8 cellular contexts compared by ENCODE assay signal in the genomic region with DNA sequence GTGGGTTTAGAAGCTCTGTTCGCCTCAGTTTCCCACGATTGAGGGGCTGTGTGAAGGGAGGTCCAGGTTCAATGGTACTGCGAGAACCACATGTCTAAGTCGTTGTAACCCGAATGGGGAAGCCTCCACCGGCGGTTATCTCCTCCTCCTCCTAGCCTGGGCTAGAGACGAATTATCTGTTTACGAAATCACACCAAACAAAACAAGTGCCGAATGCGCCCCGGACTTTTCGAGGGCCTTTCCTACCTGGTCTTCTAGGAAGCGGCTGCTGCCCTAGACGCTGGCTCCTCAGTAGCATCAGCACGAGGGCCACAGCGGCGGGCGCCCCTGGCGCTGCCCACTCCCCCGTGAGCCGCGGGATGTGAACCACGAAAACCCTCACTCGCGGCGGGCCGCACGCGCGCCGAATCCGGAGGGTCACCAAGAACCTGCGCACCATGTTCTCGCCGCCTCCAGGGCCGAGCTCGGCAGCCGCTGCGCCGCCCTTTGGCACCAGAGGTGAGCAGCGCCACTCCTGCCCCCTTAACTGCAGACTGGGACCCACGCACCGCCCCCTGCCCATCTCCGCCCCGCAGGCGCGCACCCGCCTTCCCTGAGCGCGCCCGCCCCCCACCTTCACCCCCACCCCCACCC. TPM values are rescaled to one million over a fixed set of nuclear protein-coding genes. Genes with fewer than 3 reads are reported as not detected.
DNase-seq lines count a peak whose midpoint lies in the region; ATAC-seq, FAIRE-seq and TF ChIP-seq lines count a peak whose summit lies in the region.

A gene (minus strand): TSS at position 500 of the 633 bp plus-strand sequence.

- peaks cover 2% of the 10 kb centered on the region for H3K36me3 Mint-ChIP-seq in activated T-cell treated with anti-CD3 and anti-CD28 coated beads, Interleukin-2, amount 50 U/mL, for 4 hours (ENCODE audit: insufficient read depth)

- peak within 1 kb of the TSS; percentile 95 for H3K4me3 Mint-ChIP-seq in activated T-cell treated with anti-CD3 and anti-CD28 coated beads, Interleukin-2, amount 50 U/mL, for 4 hours

- H3K27me3 Mint-ChIP-seq in activated T-cell treated with anti-CD3 and anti-CD28 coated beads, Interleukin-2, amount 50 U/mL, for 4 hours (ENCODE audit: low read depth): peaks cover 15% of the 10 kb centered on the region

- H3K4me3 ChIP-seq in AG04449 (ENCODE audit: low read depth, low read length) (peak within 1 kb of the TSS; percentile 87), pancreas (peak within 1 kb of the TSS; percentile 73 to 78 (median 76))

- H3K9me3 Mint-ChIP-seq in activated T-cell treated with anti-CD3 and anti-CD28 coated beads, Interleukin-2, amount 50 U/mL, for 4 hours: no peaks in the 10 kb centered on the region

- H3K27ac ChIP-seq in foreskin keratinocyte (peak within 1 kb of the TSS; percentile 86), pancreas (peak within 1 kb of the TSS in 3 of 4 donors; percentile 19 to 77 (median 66))

- ATAC-seq in GM18517 (IDR thresholded peaks at IDR 0.05; ENCODE audit: unreplicated experiment) (peak; percentile 30), HG02970 (IDR thresholded peaks at IDR 0.05; ENCODE audit: low FRiP score, unreplicated experiment) (peak; percentile 25), foreskin keratinocyte (peak; percentile 46), pancreas (peak; percentile 60 to 71 (median 66))
- peak; percentile 55 for ATAC-seq in activated T-cell treated with anti-CD3 and anti-CD28 coated beads, Interleukin-2, amount 50 U/mL, for 4 hours

- DNase-seq in AG04449 (ENCODE audit: low read depth, low spot score): no peak
- DNase-seq in NCI-H526 treated with DMSO at 0.1 percent for 48 hours (lab: John Stamatoyannopoulos, UW): peak; percentile 90
- peak; percentile 33 for DNase-seq in activated T-cell treated with anti-CD3 and anti-CD28 coated beads, Interleukin-2, amount 50 U/mL, for 4 hours
- peak in 1 of 2 donors; percentile 70 for DNase-seq in foreskin keratinocyte
- peak in 4 of 6 donors; percentile 37 to 84 (median 65) for DNase-seq in pancreas
- DNase-seq in NOMO-1 treated with DMSO at 0.1 percent for 48 hours (lab: John Stamatoyannopoulos, UW; ENCODE audit: unreplicated experiment): no peak

- 5 to 8% methylated on average over 39 to 52 of the region's 52 CpGs for WGBS in pancreas, 2 donors

- POLR2A ChIA-PET in AG04449 (lab: Yijun Ruan, JAX): interaction anchor here (1.8 kb wide), 1 partner anchor 15 kb away, joined by 7 read pairs; a partner anchor contains a TSS

- H3K4me1 ChIP-seq in foreskin keratinocyte (peaks cover 20% of the 10 kb centered on the region), pancreas (peaks cover 0 to 4% (median 0%) of the 10 kb centered on the region in 3 donors)

- H3K36me3 ChIP-seq in pancreas: no peaks in the 10 kb centered on the region

- no peak for FAIRE-seq in pancreas (lab: Jason Lieb, UNC)

- H3K27me3 ChIP-seq in foreskin keratinocyte: peaks cover 14% of the 10 kb centered on the region
- peaks cover 0 to 39% (median 9%) of the 10 kb centered on the region in 4 donors for H3K27me3 ChIP-seq in pancreas

- peaks cover 9% of the 10 kb centered on the region for H3K4me1 Mint-ChIP-seq in activated T-cell treated with anti-CD3 and anti-CD28 coated beads, Interleukin-2, amount 50 U/mL, for 4 hours (ENCODE audit: low read depth)

- intact Hi-C loops in pancreas (cut with DNase I): no loop called here

- CTCF ChIA-PET in AG04449 (lab: Yijun Ruan, JAX): interaction anchor here (1.0 to 10.5 kb wide), 9 partner anchors 10 to 249 kb away, joined by 3 to 129 read pairs (median 3); a partner anchor contains a TSS

- TF ChIP-seq CTCF in AG04449 (IDR thresholded peaks at IDR 0.05; ENCODE audit: insufficient read depth, low read length, missing control alignments): peak; percentile 21
- peak; percentile 12 for TF ChIP-seq CTCF in foreskin keratinocyte (conservative IDR thresholded peaks at IDR 0.05)
- TF ChIP-seq CTCF in pancreas (IDR thresholded peaks at IDR 0.05): no peak

- H3K9me3 ChIP-seq in pancreas: no peaks in the 10 kb centered on the region

RNA-seq across cellular contexts. Expression of the gene that starts here (rescaled TPM):
- 1 to 10 TPM; 1.2 to 2.7 (median 1.4) TPM for total RNA-seq in activated T-cell treated with anti-CD3 and anti-CD28 coated beads, Interleukin-2, amount 50 U/mL, for 4 hours
- total RNA-seq in foreskin keratinocyte (4.9 and 12.8 TPM in 2 replicates), pancreas (1 to 10 TPM in 5 of 6 donors, under 1 TPM in 1; 0.31 to 5.7 (median 2.1) TPM)
- polyA plus RNA-seq in foreskin keratinocyte (10.1 and 20.8 TPM in 2 replicates), pancreas (1 to 10 TPM; 2.1 to 4.3 TPM)

Comparison
In these comparisons a context has a peak if more than half of its experiments do, and no peak if none do; other contexts are left out.
1. DNase-seq: peak in NCI-H526 treated with DMSO at 0.1 percent for 48 hours (single experiment), activated T-cell treated with anti-CD3 and anti-CD28 coated beads, Interleukin-2, amount 50 U/mL, for 4 hours (single experiment) and pancreas (4 of 6); none in AG04449 (single experiment) and NOMO-1 treated with DMSO at 0.1 percent for 48 hours (single experiment).
2. CTCF ChIP-seq: peak in AG04449 (single experiment) and foreskin keratinocyte (single experiment); none in pancreas (0 of 4).
3. Peak in every context shown above with its lines, with median percentiles within 50 percentile points of each other: ATAC-seq.